In genomic region chr10:103202319-103202718, GRCh38 we compare ENCODE assay signal across 28 cellular contexts. TPM values are rescaled to one million over a fixed set of nuclear protein-coding genes. Genes with fewer than 3 reads are reported as not detected.
DNase-seq lines count a peak whose midpoint lies in the region; ATAC-seq, FAIRE-seq and TF ChIP-seq lines count a peak whose summit lies in the region.
"Had no signal": no experiment of that assay in that cellular context is flagged by ENCODE, and none has a peak within 500 bp of the region (broad histone marks: within the 10 kb centered on the region; RNA-seq: fewer than 3 reads in every experiment).

No MANE protein-coding gene starts in this region.

- no peak overlapping the region; the same call in 1 of the 2 replicates for H2AK5ac ChIP-seq in H1 (ENCODE audit: low read depth, low read length)

- H3K9ac ChIP-seq in H1 (replicated peaks in 1 of 4; ENCODE audit: extremely low read depth in 1 of 4, low read depth in 3 of 4, low read length in 3 of 4), result no peak overlapping the region

- peaks cover 7 to 10% of the 10 kb centered on the region in 2 donors for H3K4me1 Mint-ChIP-seq in natural killer cell treated with Interleukin-12 subunit alpha and Interleukin-12 subunit beta and Interleukin-15 and Interleukin-18, amount 100 ng/mL, for 72 hours (ENCODE audit: low read depth in 2 of 2)
- peaks cover 0 to 2% of the 10 kb centered on the region in 2 donors for H3K4me1 Mint-ChIP-seq in natural killer cell

- peaks cover 11 to 16% of the 10 kb centered on the region in 2 donors for H3K27me3 Mint-ChIP-seq in natural killer cell treated with Interleukin-12 subunit alpha and Interleukin-12 subunit beta and Interleukin-15 and Interleukin-18, amount 100 ng/mL, for 72 hours
- peaks cover 12 to 13% of the 10 kb centered on the region in 2 donors for H3K27me3 Mint-ChIP-seq in natural killer cell (ENCODE audit: low read depth in 2 of 2)
- H3K27me3 Mint-ChIP-seq: activated naive CD4-positive, alpha-beta T cell treated with anti-CD3 and anti-CD28 coated beads, Interleukin-2, amount 50 U/mL, for 24 hours had no signal

- H4K8ac ChIP-seq in H1 (ENCODE audit: extremely low read depth, insufficient read depth, low read length), result no peak overlapping the region

- H3K4me3 ChIP-seq in H1 (ENCODE audit: extremely low read depth in 1 of 4, insufficient read depth in 2 of 4, low read depth in 3 of 4, low read length in 4 of 4), result no peak overlapping the region
- H3K4me3 ChIP-seq: ascending aorta, GM12878, SK-N-MC, skin epidermis had no signal

- POLR2A ChIA-PET in H1 (lab: Charles Lee; ENCODE audit: partially characterized antibody), result interaction anchor here (1.7 kb wide), 1 partner anchor 9 kb away, joined by 7 read pairs; the partner anchor contains the start of gene NT5C2

- CTCF ChIA-PET in H1 (lab: Charles Lee; ENCODE audit: partially characterized antibody), result interaction anchor here (0.8 kb wide), 1 partner anchor 37 kb away, joined by 3 read pairs; no protein-coding TSS in a partner anchor

- peaks cover 0 to 5% of the 10 kb centered on the region in 2 experiments; a peak in 3 of 4 replicates for H3K9me3 ChIP-seq in H1 (ENCODE audit: insufficient read depth in 2 of 2, low read depth in 1 of 2, low read length in 1 of 2)
- H3K9me3 ChIP-seq: ascending aorta had no signal

- H3K56ac ChIP-seq in H1 (replicated peaks; ENCODE audit: insufficient read length, low read depth, low read length), result no peak overlapping the region

- peak; percentile 28 to 52 for ATAC-seq in natural killer cell treated with Interleukin-12 subunit alpha and Interleukin-12 subunit beta and Interleukin-15 and Interleukin-18, amount 100 ng/mL, for 72 hours
- ATAC-seq in natural killer cell (no peak), GM18861 (IDR thresholded peaks at IDR 0.05; ENCODE audit: unreplicated experiment) (no peak), GM19452 (IDR thresholded peaks at IDR 0.05; ENCODE audit: unreplicated experiment) (no peak)
- ATAC-seq: GM12878, WTC11 had no signal

- no peak overlapping the region for H3K23ac ChIP-seq in H1 (ENCODE audit: insufficient read length)

- no peak for TF ChIP-seq POLR2A in H1 (IDR thresholded peaks at IDR 0.05; ENCODE audit: control extremely low read depth in 1 of 2, low read depth in 2 of 2, low read length in 2 of 2)

- peak overlapping the region; percentile 32 for H3K4ac ChIP-seq in H1 (replicated peaks; ENCODE audit: insufficient read length, low read depth, low read length)

- no peak overlapping the region for H3K27ac Mint-ChIP-seq in natural killer cell treated with Interleukin-12 subunit alpha and Interleukin-12 subunit beta and Interleukin-15 and Interleukin-18, amount 100 ng/mL, for 72 hours
- no peak overlapping the region for H3K27ac Mint-ChIP-seq in natural killer cell
- H3K27ac Mint-ChIP-seq: activated naive CD4-positive, alpha-beta T cell treated with anti-CD3 and anti-CD28 coated beads, Interleukin-2, amount 50 U/mL, for 24 hours had no signal

- no peak overlapping the region for H2BK15ac ChIP-seq in H1 (ENCODE audit: low read length)

- H3K27me3 ChIP-seq in H1 (replicated peaks in 1 of 4; ENCODE audit: control insufficient read depth in 3 of 4, extremely low read depth in 1 of 4, insufficient read depth in 3 of 4, low read length in 3 of 4), result no peaks in the 10 kb centered on the region
- H3K27me3 ChIP-seq: ascending aorta had no signal

- no peak overlapping the region for H3K27ac ChIP-seq in H1 (ENCODE audit: low read depth, low read length)
- H3K27ac ChIP-seq: ascending aorta, SK-N-MC, skin epidermis had no signal

- intact Hi-C loops in natural killer cell (cut with micrococcal nuclease), result no loop called here

- TF ChIP-seq EP300 in H1 (IDR thresholded peaks at IDR 0.05; ENCODE audit: borderline replicate concordance in 1 of 2, low read depth in 2 of 2, low read length in 2 of 2), result no peak

- H3K4me1 ChIP-seq in H1 (replicated peaks in 1 of 4; ENCODE audit: control insufficient read depth in 3 of 4, insufficient read depth in 4 of 4, low read length in 3 of 4), result peaks cover 3 to 19% (median 9%) of the 10 kb centered on the region in 4 experiments; a peak in 5 of 7 replicates

- H4K5ac ChIP-seq in H1 (ENCODE audit: insufficient read length, low read depth, low read length), result no peak overlapping the region

- H2BK5ac ChIP-seq in H1 (ENCODE audit: low read depth, low read length), result peak overlapping the region; percentile 26; the same call in 1 of the 2 replicates

- H4K20me1 ChIP-seq in H1 (replicated peaks in 1 of 2; ENCODE audit: control insufficient read depth in 1 of 2, insufficient read depth in 2 of 2, low read length in 2 of 2), result no peaks in the 10 kb centered on the region

- H3K4me2 ChIP-seq in H1 (ENCODE audit: insufficient read depth in 1 of 2, low read depth in 2 of 2, low read length in 2 of 2), result no peak overlapping the region

- no peak for DNase-seq in natural killer cell treated with Interleukin-12 subunit alpha and Interleukin-12 subunit beta and Interleukin-15 and Interleukin-18, amount 100 ng/mL, for 72 hours (ENCODE audit: low spot score)
- DNase-seq in natural killer cell (no peak), NOMO-1 treated with DMSO at 0.1 percent for 48 hours (lab: John Stamatoyannopoulos, UW; ENCODE audit: unreplicated experiment) (peak; percentile 92), H1 (ENCODE audit: low read depth in 1 of 2, low spot score in 2 of 2) (no peak), GM20000 (ENCODE audit: low spot score) (no peak), T-helper 9 cell (no peak)
- DNase-seq: activated CD4-positive, alpha-beta T cell treated with anti-CD3 and anti-CD28 coated beads, Interleukin-2, amount 50 U/mL, for 4 hours; dermis blood vessel endothelial cell; DMS79; MM.1S; NCI-H1694; NCI-H2171; NCI-H510A treated with DMSO at 0.1 percent for 48 hours; occipital lobe; stimulated activated CD4-positive, alpha-beta T cell treated with anti-CD3 and anti-CD28 coated beads, Interleukin-2, amount 100 ng/mL, for 24 hours; substantia nigra had no signal

- no peak overlapping the region; the same call in 1 of the 2 replicates for H2BK20ac ChIP-seq in H1 (ENCODE audit: low read length)

- no peak overlapping the region for H3K18ac ChIP-seq in H1 (ENCODE audit: extremely low read depth, low read length)

- FAIRE-seq in H1 (lab: Jason Lieb, UNC), result no peak
- FAIRE-seq: A204.1, GM12878 had no signal

- TF ChIP-seq CTCF in natural killer cell (IDR thresholded peaks at IDR 0.05), result no peak
- TF ChIP-seq CTCF in H1 (IDR thresholded peaks at IDR 0.05; ENCODE audit: control extremely low read depth in 1 of 3, insufficient read depth in 1 of 3, low read depth in 1 of 3, low read length in 3 of 3), result no peak
- no peak for TF ChIP-seq CTCF in GM20000 (IDR thresholded peaks at IDR 0.05; ENCODE audit: extremely low read depth, missing control alignments)

- H2AFZ ChIP-seq in H1 (ENCODE audit: low read length), result no peak overlapping the region

- no peaks in the 10 kb centered on the region for H3K9me3 Mint-ChIP-seq in natural killer cell treated with Interleukin-12 subunit alpha and Interleukin-12 subunit beta and Interleukin-15 and Interleukin-18, amount 100 ng/mL, for 72 hours
- no peaks in the 10 kb centered on the region for H3K9me3 Mint-ChIP-seq in natural killer cell
- H3K9me3 Mint-ChIP-seq: activated naive CD4-positive, alpha-beta T cell treated with anti-CD3 and anti-CD28 coated beads, Interleukin-2, amount 50 U/mL, for 24 hours had no signal

- no peaks in the 10 kb centered on the region for H3K36me3 ChIP-seq in H1 (ENCODE audit: control insufficient read depth in 2 of 4, insufficient read depth in 4 of 4, low read length in 3 of 4)
- H3K36me3 ChIP-seq: ascending aorta had no signal

- H3K23me2 ChIP-seq in H1 (ENCODE audit: low read depth, low read length), result no peaks in the 10 kb centered on the region

- H3K36me3 Mint-ChIP-seq in natural killer cell treated with Interleukin-12 subunit alpha and Interleukin-12 subunit beta and Interleukin-15 and Interleukin-18, amount 100 ng/mL, for 72 hours, result no peaks in the 10 kb centered on the region
- no peaks in the 10 kb centered on the region for H3K36me3 Mint-ChIP-seq in natural killer cell
- H3K36me3 Mint-ChIP-seq: activated naive CD4-positive, alpha-beta T cell treated with anti-CD3 and anti-CD28 coated beads, Interleukin-2, amount 50 U/mL, for 24 hours had no signal

- H4K91ac ChIP-seq in H1 (replicated peaks; ENCODE audit: insufficient read length, low read length), result peak overlapping the region; percentile 52

- no peak for TF ChIP-seq RAD21 in H1 (IDR thresholded peaks at IDR 0.05 in 1 of 2, conservative IDR thresholded peaks at IDR 0.05 in 1 of 2; ENCODE audit: low read depth in 2 of 2, low read length in 2 of 2)

- no peaks in the 10 kb centered on the region for H3K79me1 ChIP-seq in H1 (ENCODE audit: low read depth, low read length)

- WGBS in H1 (ENCODE audit: extremely low coverage in 1 of 2, insufficient coverage in 1 of 2, insufficient read length in 1 of 2, insufficient replicate concordance in 2 of 2, low coverage in 1 of 2, low lambda C conversion rate in 2 of 2, missing lambda C conversion rate in 1 of 2), 2 experiments, result 98% methylated on average over 7 of the region's 7 CpGs; no CpG with 5 or more reads in 1 of the 2 experiments

- no peak overlapping the region for H3K4me3 Mint-ChIP-seq in natural killer cell treated with Interleukin-12 subunit alpha and Interleukin-12 subunit beta and Interleukin-15 and Interleukin-18, amount 100 ng/mL, for 72 hours
- H3K4me3 Mint-ChIP-seq in natural killer cell, result no peak overlapping the region
- H3K4me3 Mint-ChIP-seq: activated naive CD4-positive, alpha-beta T cell treated with anti-CD3 and anti-CD28 coated beads, Interleukin-2, amount 50 U/mL, for 24 hours; WTC11 had no signal

- no peak overlapping the region for H3K14ac ChIP-seq in H1 (ENCODE audit: insufficient read length)

- peak overlapping the region; percentile 47 for H2BK120ac ChIP-seq in H1 (replicated peaks; ENCODE audit: low read depth, low read length)

- no peaks in the 10 kb centered on the region for H3K79me2 ChIP-seq in H1 (ENCODE audit: control insufficient read depth in 1 of 2, insufficient read depth in 2 of 2, low read length in 2 of 2)

- H2BK12ac ChIP-seq in H1 (ENCODE audit: low read depth, low read length), result peak overlapping the region; percentile 2; the same call in 1 of the 2 replicates

RNA-seq across cellular contexts. Expression of gene NT5C2, which starts 9.2 kb away (rescaled TPM):
- total RNA-seq in natural killer cell treated with Interleukin-12 subunit alpha and Interleukin-12 subunit beta and Interleukin-15 and Interleukin-18, amount 100 ng/mL, for 72 hours, result 10 to 100 TPM; 60.2 to 75.0 TPM
- total RNA-seq in natural killer cell, result 100 to 1,000 TPM in 1 of 3 donors, 10 to 100 TPM in 2; 84.4 to 110 (median 89.4) TPM
- 84.2 and 106 TPM in 2 replicates for total RNA-seq in H1 (2021; fragmentation: NEBNext Ultra II Directional; extraction: Animal tissue kit (Norgen Biotek cat#: 25700))
- polyA plus RNA-seq in H1 (2011; rRNA removed), result 29.4 and 35.2 TPM in 2 replicates
- polyA plus RNA-seq in H1 (2011; cell fraction: cytosol; rRNA removed), result 37.8 TPM
- polyA plus RNA-seq in H1 (2011; cell fraction: nucleus; rRNA removed), result 26.9 TPM
- 26.4 to 80.7 TPM (median 34.4 TPM) in 4 replicates for polyA plus RNA-seq in H1 (2012, experiment 1 of 2)
- polyA plus RNA-seq in H1 (2012, experiment 2 of 2), result 6.6 TPM
- polyA plus RNA-seq in H1 (2013, experiment 1 of 2), result 46.5 TPM
- polyA plus RNA-seq in H1 (2013, experiment 2 of 2), result 43.0 TPM
- polyA minus RNA-seq in H1 (2011; rRNA and poly(A)+ RNA removed), result 40.1 and 47.7 TPM in 2 replicates
- 23.6 TPM for polyA minus RNA-seq in H1 (2011; cell fraction: cytosol; rRNA and poly(A)+ RNA removed)
- polyA minus RNA-seq in H1 (2011; cell fraction: nucleus; rRNA and poly(A)+ RNA removed), result 40.6 TPM

RNA-seq across cellular contexts. Expression of gene RPEL1, which starts 43.4 kb away (rescaled TPM):
- total RNA-seq in natural killer cell treated with Interleukin-12 subunit alpha and Interleukin-12 subunit beta and Interleukin-15 and Interleukin-18, amount 100 ng/mL, for 72 hours, result not detected
- total RNA-seq in natural killer cell, result not detected
- not detected in 2 replicates for total RNA-seq in H1 (2021; fragmentation: NEBNext Ultra II Directional; extraction: Animal tissue kit (Norgen Biotek cat#: 25700))
- polyA plus RNA-seq in H1 (2011; rRNA removed), result 0.12 and 0.13 TPM in 2 replicates
- polyA plus RNA-seq in H1 (2011; cell fraction: cytosol; rRNA removed), result 0.03 TPM
- 0.04 TPM for polyA plus RNA-seq in H1 (2011; cell fraction: nucleus; rRNA removed)
- 0.08 to 0.11 TPM (median 0.08 TPM) in 3 of 4 replicates, not detected in the other for polyA plus RNA-seq in H1 (2012, experiment 1 of 2)
- not detected for polyA plus RNA-seq in H1 (2012, experiment 2 of 2)
- polyA plus RNA-seq in H1 (2013, experiment 1 of 2), result not detected
- not detected for polyA plus RNA-seq in H1 (2013, experiment 2 of 2)
- polyA minus RNA-seq in H1 (2011; rRNA and poly(A)+ RNA removed), result 0.07 and 0.16 TPM in 2 replicates
- not detected for polyA minus RNA-seq in H1 (2011; cell fraction: cytosol; rRNA and poly(A)+ RNA removed)
- polyA minus RNA-seq in H1 (2011; cell fraction: nucleus; rRNA and poly(A)+ RNA removed), result not detected
- total RNA-seq: ascending aorta; cardiac septum; GM12878; T-helper 2 cell treated with Interferon-gamma antibody and Interleukin-4, amounts not matched to agents 100 ng/mL and 5 ng/mL, for 36 hours; ureter had no signal

Comparison
In these comparisons a context has a peak if more than half of its experiments do, and no peak if none do; other contexts are left out.
1. ATAC-seq: peak in natural killer cell treated with Interleukin-12 subunit alpha and Interleukin-12 subunit beta and Interleukin-15 and Interleukin-18, amount 100 ng/mL, for 72 hours (2 of 2); none in natural killer cell (0 of 3), GM18861 (single experiment) and GM19452 (single experiment).